In the genomic region with DNA sequence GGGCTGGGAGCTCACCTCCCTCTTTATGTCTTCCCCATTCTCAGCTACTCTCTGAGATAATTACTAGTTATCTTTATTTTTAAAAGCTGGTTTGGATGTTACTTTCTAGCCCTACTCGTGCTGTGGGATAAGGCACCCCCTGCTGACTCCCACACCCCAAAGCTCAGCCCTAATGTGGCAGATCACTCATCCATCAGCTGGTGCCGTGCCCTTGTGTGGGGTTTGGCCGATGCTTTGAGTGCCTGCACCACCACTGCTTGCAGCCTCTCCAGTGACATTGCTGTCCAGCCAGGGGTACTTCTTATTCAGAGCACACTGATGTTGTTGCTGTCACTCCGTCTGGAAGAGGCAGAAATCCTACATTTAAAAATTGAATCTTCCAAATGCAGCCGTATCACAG, we compare ENCODE assay signal across 21 cellular contexts.
DNase-seq lines count a peak whose midpoint lies in the region; ATAC-seq and TF ChIP-seq lines count a peak whose summit lies in the region.
"Had no signal": no experiment of that assay in that cellular context is flagged by ENCODE, and none has a peak within 500 bp of the region (broad histone marks: within the 10 kb centered on the region; RNA-seq: fewer than 3 reads in every experiment).

No MANE protein-coding gene starts in this region.

- 0 out of 2 replicates have a peak overlapping the region, but pooled peaks have one; percentile 91 for H3K27ac Mint-ChIP-seq in WTC11
- H3K27ac Mint-ChIP-seq in activated CD4-positive, alpha-beta T cell treated with anti-CD3 and anti-CD28 coated beads, Interleukin-2, amount 10 ng/mL, durations not matched to agents 7 days and 5 days, result no peak overlapping the region
- H3K27ac Mint-ChIP-seq: CD4-positive, alpha-beta T cell had no signal

- peaks cover 69% of the 10 kb centered on the region for H3K36me3 Mint-ChIP-seq in WTC11
- no peaks in the 10 kb centered on the region for H3K36me3 Mint-ChIP-seq in activated CD4-positive, alpha-beta T cell treated with anti-CD3 and anti-CD28 coated beads, Interleukin-2, amount 10 ng/mL, durations not matched to agents 7 days and 5 days (ENCODE audit: low read depth)

- H2BK12ac ChIP-seq in trophoblast cell (ENCODE audit: low read length), result no peak overlapping the region

- no peaks in the 10 kb centered on the region for H3K79me1 ChIP-seq in trophoblast cell (ENCODE audit: low read length)

- no peak overlapping the region for H3K23ac ChIP-seq in trophoblast cell (ENCODE audit: low read length)

- no peaks in the 10 kb centered on the region for H3K27me3 ChIP-seq in trophoblast cell (ENCODE audit: insufficient read depth, low read length)
- H3K27me3 ChIP-seq: BLaER1, MG63, SJSA1 had no signal

- H3K4me3 Mint-ChIP-seq in WTC11, result no peak overlapping the region
- H3K4me3 Mint-ChIP-seq in activated CD4-positive, alpha-beta T cell treated with anti-CD3 and anti-CD28 coated beads, Interleukin-2, amount 10 ng/mL, durations not matched to agents 7 days and 5 days, result no peak overlapping the region
- H3K4me3 Mint-ChIP-seq: CD4-positive, alpha-beta T cell had no signal

- DNase-seq in WTC11 (ENCODE audit: low spot score) (no peak), caudate nucleus (lab: John Stamatoyannopoulos, UW) (peak in 18 of 61 donors; percentile 4 to 52 (median 20)), islet precursor cell (peak; percentile 29), trophoblast cell (no peak), NCI-H524 treated with DMSO at 0.1 percent for 48 hours (lab: John Stamatoyannopoulos, UW) (no peak)
- DNase-seq in activated CD4-positive, alpha-beta T cell treated with anti-CD3 and anti-CD28 coated beads, Interleukin-2, amount 10 ng/mL, durations not matched to agents 7 days and 5 days, result no peak
- DNase-seq in effector CD8-positive, alpha-beta T cell (lab: John Stamatoyannopoulos, UW), result no peak
- DNase-seq: CD4-positive, alpha-beta T cell; COR-L47; DMS79; H7; MG63; NCI-H1048; NCI-H1417 treated with DMSO at 0.1 percent for 48 hours; NCI-H187; NCI-H2107; NCI-H510A; NCI-H774 had no signal

- no peak overlapping the region for H3K14ac ChIP-seq in trophoblast cell (ENCODE audit: low read length)

- H4K8ac ChIP-seq in trophoblast cell (ENCODE audit: low read depth, low read length), result no peak overlapping the region

- H3K27me3 Mint-ChIP-seq in WTC11 (ENCODE audit: low read depth), result no peaks in the 10 kb centered on the region
- H3K27me3 Mint-ChIP-seq in activated CD4-positive, alpha-beta T cell treated with anti-CD3 and anti-CD28 coated beads, Interleukin-2, amount 10 ng/mL, durations not matched to agents 7 days and 5 days, result no peaks in the 10 kb centered on the region
- H3K27me3 Mint-ChIP-seq: CD4-positive, alpha-beta T cell had no signal

- H3K79me2 ChIP-seq in trophoblast cell (ENCODE audit: control insufficient read depth, insufficient read depth, low read length, poor library complexity), result no peaks in the 10 kb centered on the region

- H3K9ac ChIP-seq in trophoblast cell (ENCODE audit: low read length), result no peak overlapping the region
- H3K9ac ChIP-seq: BLaER1 had no signal

- no peak overlapping the region for H4K12ac ChIP-seq in trophoblast cell (ENCODE audit: low read depth, low read length)

- H3K36me3 ChIP-seq in trophoblast cell (ENCODE audit: control insufficient read depth in 1 of 2, insufficient read depth in 2 of 2, low read length in 2 of 2), result peaks cover 42 to 56% of the 10 kb centered on the region in 2 experiments
- H3K36me3 ChIP-seq: BLaER1 had no signal

- POLR2A ChIA-PET in WTC11 (lab: Charles Lee), result no interaction called here
- POLR2A ChIA-PET in activated CD4-positive, alpha-beta T cell treated with anti-CD3 and anti-CD28 coated beads, Interleukin-2, amount 10 ng/mL, durations not matched to agents 7 days and 5 days (lab: Charles Lee), result no interaction called here

- peak overlapping the region; percentile 25 for H3K4me3 ChIP-seq in trophoblast cell (ENCODE audit: low read depth, low read length)
- H3K4me3 ChIP-seq: BLaER1, MG63, SJSA1 had no signal

- CTCF ChIA-PET in WTC11 (lab: Charles Lee), result no interaction called here
- CTCF ChIA-PET in activated CD4-positive, alpha-beta T cell treated with anti-CD3 and anti-CD28 coated beads, Interleukin-2, amount 10 ng/mL, durations not matched to agents 7 days and 5 days (lab: Charles Lee), result no interaction called here

- no peak overlapping the region for H3K4ac ChIP-seq in trophoblast cell (ENCODE audit: low read depth, low read length)

- ATAC-seq in WTC11, result no peak
- ATAC-seq: Right ventricle myocardium inferior had no signal

- H2AFZ ChIP-seq in trophoblast cell (ENCODE audit: insufficient read depth, low read length, poor library complexity), result no peak overlapping the region

- H3K18ac ChIP-seq in trophoblast cell (ENCODE audit: low read length), result no peak overlapping the region

- peaks cover 0 to 3% of the 10 kb centered on the region in 2 experiments for H3K4me1 ChIP-seq in trophoblast cell (ENCODE audit: control insufficient read depth in 1 of 2, insufficient read depth in 2 of 2, low read length in 2 of 2)
- H3K4me1 ChIP-seq: BLaER1, SJSA1 had no signal

- H4K91ac ChIP-seq in trophoblast cell (ENCODE audit: low read depth, low read length), result no peak overlapping the region

- no peak overlapping the region for H2BK5ac ChIP-seq in trophoblast cell (ENCODE audit: low read depth, low read length, poor library complexity)

- H3K4me2 ChIP-seq in trophoblast cell (ENCODE audit: low read length), result no peak overlapping the region
- H3K4me2 ChIP-seq: BLaER1 had no signal

- H2AK5ac ChIP-seq in trophoblast cell (ENCODE audit: low read length), result no peak overlapping the region

- TF ChIP-seq CTCF in WTC11 (IDR thresholded peaks at IDR 0.05), result no peak

- peaks cover 4% of the 10 kb centered on the region for H3K9me3 ChIP-seq in trophoblast cell (ENCODE audit: insufficient read depth, low read depth, low read length)
- H3K9me3 ChIP-seq: BLaER1, MG63, SJSA1 had no signal

- WGBS in trophoblast cell (ENCODE audit: extremely low coverage, insufficient coverage, insufficient read length), result no CpG with 5 or more reads among the region's 5 CpGs

- H3K9me3 Mint-ChIP-seq in WTC11, result no peaks in the 10 kb centered on the region
- no peaks in the 10 kb centered on the region for H3K9me3 Mint-ChIP-seq in activated CD4-positive, alpha-beta T cell treated with anti-CD3 and anti-CD28 coated beads, Interleukin-2, amount 10 ng/mL, durations not matched to agents 7 days and 5 days
- H3K9me3 Mint-ChIP-seq: CD4-positive, alpha-beta T cell had no signal

- H2BK120ac ChIP-seq in trophoblast cell (ENCODE audit: insufficient read depth, low read length, poor library complexity), result no peak overlapping the region

- H3K27ac ChIP-seq in caudate nucleus (ENCODE audit: low read depth, low read length) (peak overlapping the region; percentile 69), trophoblast cell (ENCODE audit: low read depth, low read length) (no peak overlapping the region)
- H3K27ac ChIP-seq: BLaER1, SJSA1 had no signal

- no peaks in the 10 kb centered on the region for H3K4me1 Mint-ChIP-seq in WTC11
- H3K4me1 Mint-ChIP-seq in activated CD4-positive, alpha-beta T cell treated with anti-CD3 and anti-CD28 coated beads, Interleukin-2, amount 10 ng/mL, durations not matched to agents 7 days and 5 days, result no peaks in the 10 kb centered on the region

TF ChIP-seq in WTC11, 78 proteins besides CTCF, POLR2A, EP300 and RAD21:
- TF ChIP-seq NFATC4 (CRISPR knock-in tag; IDR thresholded peaks at IDR 0.05) (no peak), GABPB1 (CRISPR knock-in tag; IDR thresholded peaks at IDR 0.05) (no peak), CREM (CRISPR knock-in tag; IDR thresholded peaks at IDR 0.05) (no peak), ZNF416 (CRISPR knock-in tag; IDR thresholded peaks at IDR 0.05) (no peak), FOXK1 (CRISPR knock-in tag; IDR thresholded peaks at IDR 0.05) (no peak), MXD4 (CRISPR knock-in tag; IDR thresholded peaks at IDR 0.05; ENCODE audit: borderline replicate concordance) (no peak), FOXP1 (CRISPR knock-in tag; IDR thresholded peaks at IDR 0.05; ENCODE audit: borderline replicate concordance) (no peak), EMX1 (CRISPR knock-in tag; IDR thresholded peaks at IDR 0.05) (no peak), SP1 (CRISPR knock-in tag; conservative IDR thresholded peaks at IDR 0.05) (no peak), IRF2 (CRISPR knock-in tag; IDR thresholded peaks at IDR 0.05; ENCODE audit: borderline replicate concordance, low read depth) (no peak), SOX15 (CRISPR knock-in tag; IDR thresholded peaks at IDR 0.05) (no peak), SMAD4 (CRISPR knock-in tag; IDR thresholded peaks at IDR 0.05) (no peak), CREB1 (CRISPR knock-in tag; IDR thresholded peaks at IDR 0.05) (no peak), ZNF317 (CRISPR knock-in tag; IDR thresholded peaks at IDR 0.05; ENCODE audit: borderline replicate concordance, low read depth) (no peak), ESRRA (CRISPR knock-in tag; IDR thresholded peaks at IDR 0.05; ENCODE audit: borderline replicate concordance) (no peak)
- TF ChIP-seq, protein P1, sequence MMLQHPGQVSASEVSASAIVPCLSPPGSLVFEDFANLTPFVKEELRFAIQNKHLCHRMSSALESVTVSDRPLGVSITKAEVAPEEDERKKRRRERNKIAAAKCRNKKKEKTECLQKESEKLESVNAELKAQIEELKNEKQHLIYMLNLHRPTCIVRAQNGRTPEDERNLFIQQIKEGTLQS (CRISPR knock-in tag; conservative IDR thresholded peaks at IDR 0.05), result no peak
